24 cellular contexts compared by ENCODE assay signal in the genomic region with DNA sequence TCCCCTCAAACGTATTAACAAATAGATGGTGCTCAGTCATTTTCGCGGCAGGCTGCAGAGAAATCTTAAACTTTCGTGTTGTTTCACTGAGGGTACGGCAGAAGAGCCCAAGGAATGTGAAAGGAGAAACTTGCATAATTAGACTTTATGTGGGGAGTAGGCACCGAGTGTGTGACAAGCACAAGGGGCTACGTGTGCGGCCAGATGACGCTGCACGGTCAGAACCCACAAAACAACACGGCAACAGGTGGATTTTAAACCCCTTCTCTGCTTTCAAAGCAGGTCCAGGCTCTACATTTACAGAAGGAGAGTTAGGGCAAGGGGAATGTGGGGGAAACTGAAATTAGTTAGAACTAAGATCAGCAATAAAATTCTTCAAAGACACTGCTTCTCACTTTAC. TPM values are rescaled to one million over a fixed set of nuclear protein-coding genes. Genes with fewer than 3 reads are reported as not detected.
DNase-seq lines count a peak whose midpoint lies in the region; ATAC-seq, FAIRE-seq and TF ChIP-seq lines count a peak whose summit lies in the region.
"Had no signal": no experiment of that assay in that cellular context is flagged by ENCODE, and none has a peak within 500 bp of the region (broad histone marks: within the 10 kb centered on the region; RNA-seq: fewer than 3 reads in every experiment).

No MANE protein-coding gene starts in this region.

- H3K27ac Mint-ChIP-seq in nephron, result no peak overlapping the region
- H3K27ac Mint-ChIP-seq in activated naive CD8-positive, alpha-beta T cell treated with anti-CD3 and anti-CD28 coated beads, Interleukin-2, amount 50 U/mL, for 24 hours, result no peak overlapping the region
- H3K27ac Mint-ChIP-seq: HFFc6 had no signal

- H3K4me1 Mint-ChIP-seq in nephron, result peaks cover 6% of the 10 kb centered on the region
- H3K4me1 Mint-ChIP-seq in activated naive CD8-positive, alpha-beta T cell treated with anti-CD3 and anti-CD28 coated beads, Interleukin-2, amount 50 U/mL, for 24 hours, result no peaks in the 10 kb centered on the region

- in situ Hi-C loops in HepG2 (cut with HindIII; ENCODE audit: extremely low pct_ligation_motif_present, low pct_unique_long_range_greater_than_20kb), result no loop called here

- BruUV-seq in HepG2 (replicated peaks; lab: Mats Ljungman, UMichigan), result no TSS peak

- H3K4me1 ChIP-seq in HepG2 (ENCODE audit: insufficient read depth, low read length) (peaks cover 24% of the 10 kb centered on the region), right lobe of liver (no peaks in the 10 kb centered on the region), duodenal mucosa (ENCODE audit: control insufficient read depth in 1 of 2, insufficient read depth in 2 of 2, low read length in 2 of 2) (peaks cover 5 to 6% of the 10 kb centered on the region in 2 donors), upper lobe of right lung (no peaks in the 10 kb centered on the region)
- no peaks in the 10 kb centered on the region for H3K4me1 ChIP-seq in effector memory CD4-positive, alpha-beta T cell (ENCODE audit: control insufficient read depth, insufficient read depth, low read length, poor library complexity, severe bottlenecking)
- H3K4me1 ChIP-seq: BE2C, SJSA1 had no signal

- CTCF ChIA-PET in HepG2 (lab: Yijun Ruan, JAX; ENCODE audit: low intra/inter-chr PET ratio, low total read pairs), result no interaction called here

- no peak for FAIRE-seq in HepG2 (lab: Jason Lieb, UNC)

- no peak overlapping the region for H3K9ac ChIP-seq in HepG2 (ENCODE audit: insufficient read depth, low read depth, low read length)
- H3K9ac ChIP-seq in duodenal mucosa (ENCODE audit: low read depth in 1 of 2, low read length in 2 of 2), result no peak overlapping the region

- no peak for TF ChIP-seq RAD21 in HepG2 (CRISPR knock-in tag; IDR thresholded peaks at IDR 0.05)

- H3K36me3 ChIP-seq in HepG2 (replicated peaks in 1 of 2; ENCODE audit: control insufficient read depth in 1 of 2, insufficient read depth in 2 of 2, low read length in 2 of 2), result no peaks in the 10 kb centered on the region
- no peaks in the 10 kb centered on the region for H3K36me3 ChIP-seq in right lobe of liver
- H3K36me3 ChIP-seq in duodenal mucosa (ENCODE audit: control insufficient read depth in 1 of 2, insufficient read depth in 2 of 2, low read length in 2 of 2), result no peaks in the 10 kb centered on the region
- no peaks in the 10 kb centered on the region for H3K36me3 ChIP-seq in upper lobe of right lung
- no peaks in the 10 kb centered on the region for H3K36me3 ChIP-seq in effector memory CD4-positive, alpha-beta T cell (ENCODE audit: control insufficient read depth, insufficient read depth, low read length)
- H3K36me3 ChIP-seq: BE2C, SJSA1 had no signal

- POLR2A ChIA-PET in HepG2 (lab: Yijun Ruan, JAX), result no interaction called here

- no peak for DNase-seq in HepG2 (ENCODE audit: low spot score)
- DNase-seq in right lobe of liver, result no peak
- no peak for DNase-seq in upper lobe of right lung
- DNase-seq in NCI-H526 treated with DMSO at 0.1 percent for 48 hours (lab: John Stamatoyannopoulos, UW), result no peak
- no peak for DNase-seq in effector memory CD4-positive, alpha-beta T cell
- DNase-seq in activated naive CD8-positive, alpha-beta T cell treated with anti-CD3 and anti-CD28 coated beads, Interleukin-2, amount 50 U/mL, for 24 hours, result no peak
- DNase-seq: BE2C, DMS 273 treated with DMSO at 0.1 percent for 48 hours, DMS79 treated with DMSO at 0.1 percent for 48 hours, HFFc6, KBM-7, MM.1S, NCI-H1048, NCI-H1417 treated with DMSO at 0.1 percent for 48 hours, NCI-H1930, NCI-H2227 treated with DMSO at 0.1 percent for 48 hours, NCI-H510A, NCI-H82 had no signal

- no peaks in the 10 kb centered on the region for H3K79me2 ChIP-seq in HepG2 (ENCODE audit: insufficient read depth, low read length)

- TF ChIP-seq EP300 in HepG2 (IDR thresholded peaks at IDR 0.05; ENCODE audit: low read depth in 2 of 2, low read length in 2 of 2), result no peak
- TF ChIP-seq EP300 in HepG2 (CRISPR knock-in tag; IDR thresholded peaks at IDR 0.05; ENCODE audit: borderline replicate concordance), result no peak

- H3K9me3 ChIP-seq in HepG2 (ENCODE audit: low read length) (no peaks in the 10 kb centered on the region), right lobe of liver (no peaks in the 10 kb centered on the region), duodenal mucosa (ENCODE audit: control insufficient read depth in 1 of 2, low read length in 2 of 2) (no peaks in the 10 kb centered on the region), upper lobe of right lung (no peaks in the 10 kb centered on the region)
- H3K9me3 ChIP-seq in effector memory CD4-positive, alpha-beta T cell (ENCODE audit: control insufficient read depth, low read length), result no peaks in the 10 kb centered on the region
- H3K9me3 ChIP-seq: BE2C, SJSA1 had no signal

- TF ChIP-seq POLR2A in HepG2 (IDR thresholded peaks at IDR 0.05; ENCODE audit: insufficient read depth in 1 of 2, low read depth in 2 of 2, low read length in 2 of 2) (no peak), right lobe of liver (IDR thresholded peaks at IDR 0.05) (no peak)

- peak overlapping the region in 2 of 3 experiments; percentile 26 to 27 for H3K4me3 Mint-ChIP-seq in nephron
- no peak overlapping the region for H3K4me3 Mint-ChIP-seq in activated naive CD8-positive, alpha-beta T cell treated with anti-CD3 and anti-CD28 coated beads, Interleukin-2, amount 50 U/mL, for 24 hours
- H3K4me3 Mint-ChIP-seq: HFFc6 had no signal

- peak overlapping the region; percentile 71; the same call in 1 of the 2 replicates for H3K4me2 ChIP-seq in HepG2 (ENCODE audit: low read depth, low read length)

- H3K36me3 Mint-ChIP-seq in nephron (ENCODE audit: low read depth), result no peaks in the 10 kb centered on the region
- no peaks in the 10 kb centered on the region for H3K36me3 Mint-ChIP-seq in activated naive CD8-positive, alpha-beta T cell treated with anti-CD3 and anti-CD28 coated beads, Interleukin-2, amount 50 U/mL, for 24 hours (ENCODE audit: low read depth)

- peaks cover 40% of the 10 kb centered on the region for H3K27me3 Mint-ChIP-seq in nephron (ENCODE audit: low read depth)
- H3K27me3 Mint-ChIP-seq in activated naive CD8-positive, alpha-beta T cell treated with anti-CD3 and anti-CD28 coated beads, Interleukin-2, amount 50 U/mL, for 24 hours, result peaks cover 19% of the 10 kb centered on the region

- TF ChIP-seq CTCF in HepG2 (CRISPR knock-in tag; IDR thresholded peaks at IDR 0.05), result no peak
- no peak for TF ChIP-seq CTCF in right lobe of liver (IDR thresholded peaks at IDR 0.05)
- TF ChIP-seq CTCF in nephron (IDR thresholded peaks at IDR 0.05; ENCODE audit: unreplicated experiment in 3 of 3), result no peak
- no peak for TF ChIP-seq CTCF in upper lobe of right lung (IDR thresholded peaks at IDR 0.05)

- no peak overlapping the region for H2AFZ ChIP-seq in HepG2 (ENCODE audit: low read length)

- H4K20me1 ChIP-seq in HepG2 (ENCODE audit: insufficient read depth, low read length), result no peaks in the 10 kb centered on the region

- H3K4me3 ChIP-seq in HepG2 (replicated peaks in 1 of 3; ENCODE audit: insufficient read depth in 1 of 3, low read depth in 2 of 3, low read length in 3 of 3) (peak overlapping the region in 1 of 3 experiments; percentile 29; a peak in 1 of 6 replicates), right lobe of liver (no peak overlapping the region), duodenal mucosa (ENCODE audit: low read depth in 1 of 2, low read length in 2 of 2) (peak overlapping the region; percentile 17 to 25), upper lobe of right lung (peak overlapping the region; percentile 23)
- no peak overlapping the region for H3K4me3 ChIP-seq in effector memory CD4-positive, alpha-beta T cell (ENCODE audit: insufficient read depth, low read depth, low read length, poor library complexity, severe bottlenecking)
- H3K4me3 ChIP-seq: SJSA1 had no signal

- no peak for ATAC-seq in HepG2
- no peak for ATAC-seq in right lobe of liver
- no peak for ATAC-seq in upper lobe of right lung
- ATAC-seq in activated naive CD8-positive, alpha-beta T cell treated with anti-CD3 and anti-CD28 coated beads, Interleukin-2, amount 50 U/mL, for 24 hours, result no peak
- ATAC-seq: Right ventricle myocardium inferior had no signal

- WGBS in HepG2 (ENCODE audit: low lambda C conversion rate), result 59% methylated on average over 11 of the region's 11 CpGs
- WGBS in right lobe of liver (ENCODE audit: insufficient coverage, low coverage, low lambda C conversion rate, missing lambda C conversion rate), result 88% methylated on average over 11 of the region's 11 CpGs

- H3K27ac ChIP-seq in HepG2 (ENCODE audit: extremely low read length, insufficient read depth, low read length) (no peak overlapping the region), right lobe of liver (no peak overlapping the region), duodenal mucosa (ENCODE audit: low read depth, low read length) (no peak overlapping the region), upper lobe of right lung (no peak overlapping the region)
- no peak overlapping the region for H3K27ac ChIP-seq in effector memory CD4-positive, alpha-beta T cell (ENCODE audit: insufficient read depth, low read length, poor library complexity, severe bottlenecking)
- H3K27ac ChIP-seq: SJSA1 had no signal

- H3K27me3 ChIP-seq in HepG2 (ENCODE audit: control insufficient read depth in 1 of 2, insufficient read depth in 2 of 2, low read length in 2 of 2), result peaks cover 0 to 54% of the 10 kb centered on the region in 2 experiments
- H3K27me3 ChIP-seq in right lobe of liver, result no peaks in the 10 kb centered on the region
- peaks cover 10 to 26% of the 10 kb centered on the region in 2 donors for H3K27me3 ChIP-seq in duodenal mucosa (ENCODE audit: control insufficient read depth in 1 of 2, insufficient read depth in 2 of 2, low read length in 2 of 2)
- peaks cover 10% of the 10 kb centered on the region for H3K27me3 ChIP-seq in upper lobe of right lung
- H3K27me3 ChIP-seq in effector memory CD4-positive, alpha-beta T cell (replicated peaks; ENCODE audit: control insufficient read depth, insufficient read depth, low read length, poor library complexity, severe bottlenecking), result no peaks in the 10 kb centered on the region

- intact Hi-C loops in HepG2 (cut with micrococcal nuclease; ENCODE audit: unreplicated experiment) (no loop called here), right lobe of liver (cut with DNase I) (no loop called here), upper lobe of right lung (cut with DNase I) (no loop called here)

- H3K9me3 Mint-ChIP-seq in nephron, result peaks cover 5% of the 10 kb centered on the region
- H3K9me3 Mint-ChIP-seq in activated naive CD8-positive, alpha-beta T cell treated with anti-CD3 and anti-CD28 coated beads, Interleukin-2, amount 50 U/mL, for 24 hours, result no peaks in the 10 kb centered on the region
- H3K9me3 Mint-ChIP-seq: HFFc6 had no signal

RNA-seq across cellular contexts. Expression of a gene that starts 0.4 kb away (rescaled TPM):
- total RNA-seq in HepG2 (2016; rRNA removed; fragmentation: Illumina TruSeq; extraction: Trizol) (not detected in 2 replicates), right lobe of liver (not detected), upper lobe of right lung (1.2 TPM)
- not detected in 2 replicates for total RNA-seq in HepG2 (2016; cell fraction: cytosol; rRNA removed; fragmentation: Illumina TruSeq; extraction: Trizol; ENCODE audit: low read depth)
- not detected in 2 replicates for total RNA-seq in HepG2 (2016; cell fraction: insoluble cytoplasmic fraction; rRNA removed; fragmentation: Illumina TruSeq; extraction: Trizol)
- not detected in 2 replicates for total RNA-seq in HepG2 (2016; cell fraction: membrane; rRNA removed; fragmentation: Illumina TruSeq; extraction: Trizol)
- not detected in 2 replicates for total RNA-seq in HepG2 (2016; cell fraction: nucleus; rRNA removed; fragmentation: Illumina TruSeq; extraction: Trizol)
- not detected in 2 replicates for polyA plus RNA-seq in HepG2 (2011; rRNA removed)
- polyA plus RNA-seq in HepG2 (2011; cell fraction: cytosol; rRNA removed), result 0.04 TPM in 1 of 2 replicates, not detected in the other
- polyA plus RNA-seq in HepG2 (2011; cell fraction: nucleus; rRNA removed), result not detected in 2 replicates
- polyA plus RNA-seq in HepG2 (2012), result 0.15 TPM in 1 of 2 replicates, not detected in the other
- polyA plus RNA-seq in HepG2 (2016; cell fraction: cytosol; fragmentation: Illumina TruSeq; extraction: Trizol; ENCODE audit: low read depth), result not detected in 2 replicates
- not detected in 2 replicates for polyA plus RNA-seq in HepG2 (2016; cell fraction: insoluble cytoplasmic fraction; fragmentation: Illumina TruSeq; extraction: Trizol; ENCODE audit: low read depth)
- not detected in 2 replicates for polyA plus RNA-seq in HepG2 (2016; cell fraction: membrane; fragmentation: Illumina TruSeq; extraction: Trizol; ENCODE audit: low read depth)
- polyA plus RNA-seq in HepG2 (2016; cell fraction: nucleus; fragmentation: Illumina TruSeq; extraction: Trizol; ENCODE audit: insufficient read depth, low read depth), result not detected in 2 replicates
- polyA minus RNA-seq in HepG2 (2011; rRNA and poly(A)+ RNA removed; ENCODE audit: low replicate concordance), result not detected in 2 replicates
- polyA minus RNA-seq in HepG2 (2011; cell fraction: cytosol; rRNA and poly(A)+ RNA removed), result not detected in 2 replicates
- polyA minus RNA-seq in HepG2 (2011; cell fraction: nucleus; rRNA and poly(A)+ RNA removed), result not detected in 2 replicates
- total RNA-seq: A673, H7, HFFc6, Right ventricle myocardium inferior, SJSA1 had no signal

RNA-seq across cellular contexts. Expression of a gene that starts 40.3 kb away (rescaled TPM):
- 0.07 TPM in 1 of 2 replicates, not detected in the other for total RNA-seq in HepG2 (2016; rRNA removed; fragmentation: Illumina TruSeq; extraction: Trizol)
- total RNA-seq in HepG2 (2016; cell fraction: cytosol; rRNA removed; fragmentation: Illumina TruSeq; extraction: Trizol; ENCODE audit: low read depth), result not detected in 2 replicates
- 0.06 TPM in 1 of 2 replicates, not detected in the other for total RNA-seq in HepG2 (2016; cell fraction: insoluble cytoplasmic fraction; rRNA removed; fragmentation: Illumina TruSeq; extraction: Trizol)
- not detected in 2 replicates for total RNA-seq in HepG2 (2016; cell fraction: membrane; rRNA removed; fragmentation: Illumina TruSeq; extraction: Trizol)
- total RNA-seq in HepG2 (2016; cell fraction: nucleus; rRNA removed; fragmentation: Illumina TruSeq; extraction: Trizol), result not detected in 2 replicates
- 0.26 and 0.48 TPM in 2 replicates for polyA plus RNA-seq in HepG2 (2011; rRNA removed)
- 0.28 and 0.37 TPM in 2 replicates for polyA plus RNA-seq in HepG2 (2011; cell fraction: cytosol; rRNA removed)
- 0.24 and 0.26 TPM in 2 replicates for polyA plus RNA-seq in HepG2 (2011; cell fraction: nucleus; rRNA removed)
- 0.19 and 0.34 TPM in 2 replicates for polyA plus RNA-seq in HepG2 (2012)
- not detected in 2 replicates for polyA plus RNA-seq in HepG2 (2016; cell fraction: cytosol; fragmentation: Illumina TruSeq; extraction: Trizol; ENCODE audit: low read depth)
- polyA plus RNA-seq in HepG2 (2016; cell fraction: insoluble cytoplasmic fraction; fragmentation: Illumina TruSeq; extraction: Trizol; ENCODE audit: low read depth), result not detected in 2 replicates
- polyA plus RNA-seq in HepG2 (2016; cell fraction: membrane; fragmentation: Illumina TruSeq; extraction: Trizol; ENCODE audit: low read depth), result not detected in 2 replicates
- not detected in 2 replicates for polyA plus RNA-seq in HepG2 (2016; cell fraction: nucleus; fragmentation: Illumina TruSeq; extraction: Trizol; ENCODE audit: insufficient read depth, low read depth)
- polyA minus RNA-seq in HepG2 (2011; rRNA and poly(A)+ RNA removed; ENCODE audit: low replicate concordance), result 0.32 and 0.77 TPM in 2 replicates
- not detected in 2 replicates for polyA minus RNA-seq in HepG2 (2011; cell fraction: cytosol; rRNA and poly(A)+ RNA removed)
- 0.37 TPM in 1 of 2 replicates, not detected in the other for polyA minus RNA-seq in HepG2 (2011; cell fraction: nucleus; rRNA and poly(A)+ RNA removed)
- total RNA-seq in right lobe of liver, result not detected
- not detected for total RNA-seq in upper lobe of right lung
- total RNA-seq: H7, HFFc6, Right ventricle myocardium inferior, SJSA1 had no signal

RNA-seq across cellular contexts. Expression of a gene that starts 48.0 kb away (rescaled TPM):
- total RNA-seq in HepG2 (2016; rRNA removed; fragmentation: Illumina TruSeq; extraction: Trizol), result 65.8 and 115 TPM in 2 replicates
- 13.3 and 15.2 TPM in 2 replicates for total RNA-seq in HepG2 (2016; cell fraction: cytosol; rRNA removed; fragmentation: Illumina TruSeq; extraction: Trizol; ENCODE audit: low read depth)
- 67.1 and 111 TPM in 2 replicates for total RNA-seq in HepG2 (2016; cell fraction: insoluble cytoplasmic fraction; rRNA removed; fragmentation: Illumina TruSeq; extraction: Trizol)
- 50.6 and 52.2 TPM in 2 replicates for total RNA-seq in HepG2 (2016; cell fraction: membrane; rRNA removed; fragmentation: Illumina TruSeq; extraction: Trizol)
- total RNA-seq in HepG2 (2016; cell fraction: nucleus; rRNA removed; fragmentation: Illumina TruSeq; extraction: Trizol), result 56.7 and 60.2 TPM in 2 replicates
- 37.8 and 48.1 TPM in 2 replicates for polyA plus RNA-seq in HepG2 (2011; rRNA removed)
- 26.5 and 28.7 TPM in 2 replicates for polyA plus RNA-seq in HepG2 (2011; cell fraction: cytosol; rRNA removed)
- 19.8 and 22.7 TPM in 2 replicates for polyA plus RNA-seq in HepG2 (2011; cell fraction: nucleus; rRNA removed)
- polyA plus RNA-seq in HepG2 (2012), result 43.1 and 50.0 TPM in 2 replicates
- polyA plus RNA-seq in HepG2 (2016; cell fraction: cytosol; fragmentation: Illumina TruSeq; extraction: Trizol; ENCODE audit: low read depth), result 5.0 and 5.8 TPM in 2 replicates
- 98.1 and 103 TPM in 2 replicates for polyA plus RNA-seq in HepG2 (2016; cell fraction: insoluble cytoplasmic fraction; fragmentation: Illumina TruSeq; extraction: Trizol; ENCODE audit: low read depth)
- polyA plus RNA-seq in HepG2 (2016; cell fraction: membrane; fragmentation: Illumina TruSeq; extraction: Trizol; ENCODE audit: low read depth), result 21.4 and 21.5 TPM in 2 replicates
- polyA plus RNA-seq in HepG2 (2016; cell fraction: nucleus; fragmentation: Illumina TruSeq; extraction: Trizol; ENCODE audit: insufficient read depth, low read depth), result 56.7 and 57.9 TPM in 2 replicates
- polyA minus RNA-seq in HepG2 (2011; rRNA and poly(A)+ RNA removed; ENCODE audit: low replicate concordance), result 47.1 and 69.7 TPM in 2 replicates
- 79.5 and 93.0 TPM in 2 replicates for polyA minus RNA-seq in HepG2 (2011; cell fraction: cytosol; rRNA and poly(A)+ RNA removed)
- 103 and 134 TPM in 2 replicates for polyA minus RNA-seq in HepG2 (2011; cell fraction: nucleus; rRNA and poly(A)+ RNA removed)
- 10 to 100 TPM; 23.0 to 64.5 (median 38.5) TPM for total RNA-seq in right lobe of liver
- 42.8 TPM for total RNA-seq in upper lobe of right lung

Comparison
In these comparisons a context has a peak if more than half of its experiments do, and no peak if none do; other contexts are left out.
1. H3K4me3 ChIP-seq: peak in duodenal mucosa (2 of 2) and upper lobe of right lung (single experiment); none in right lobe of liver (0 of 3) and effector memory CD4-positive, alpha-beta T cell (single experiment).